Comparison of ENCODE assay signal across 8 cellular contexts in genomic region chr19:39480337-39481228, GRCh38.
DNase-seq lines count a peak whose midpoint lies in the region; ATAC-seq and TF ChIP-seq lines count a peak whose summit lies in the region.

TSS of gene TIMM50 (plus strand) at chr19:39480838. CDS start at chr19:39480854, 16 bp downstream.

- peak; percentile 81 for DNase-seq in GM04504 (ENCODE audit: low read depth)
- peak; percentile 87 for DNase-seq in NCI-H1092 treated with DMSO at 0.1 percent for 48 hours (lab: John Stamatoyannopoulos, UW)
- DNase-seq in activated naive CD4-positive, alpha-beta T cell treated with anti-CD3 and anti-CD28 coated beads, Interleukin-2, amount 50 U/mL, for 16 hours = peak; percentile 99
- peak; percentile 91 for DNase-seq in germinal center (ENCODE audit: low spot score)
- peak in 55 of 56 donors; percentile 71 to 98 (median 92) for DNase-seq in nucleus accumbens (lab: John Stamatoyannopoulos, UW)
- DNase-seq in superior temporal gyrus (ENCODE audit: extremely low spot score) = peak; percentile 96

- ATAC-seq in HG02588 (IDR thresholded peaks at IDR 0.05; ENCODE audit: unreplicated experiment) = peak; percentile 81
- ATAC-seq in SK-N-SH treated with all-trans-retinoic acid at 6 μM for 48 hours = peak; percentile 98

TF ChIP-seq in SK-N-SH treated with all-trans-retinoic acid at 6 μM for 48 hours, 23 proteins besides CTCF, POLR2A, EP300 and RAD21:
- TF ChIP-seq SNAI2 (CRISPR knock-in tag; IDR thresholded peaks at IDR 0.05) = no peak
- no peak for TF ChIP-seq ZNF70 (CRISPR knock-in tag; IDR thresholded peaks at IDR 0.05)
- no peak for TF ChIP-seq ARNTL (CRISPR knock-in tag; IDR thresholded peaks at IDR 0.05; ENCODE audit: borderline replicate concordance, low read depth)
- TF ChIP-seq ZC3H10 (CRISPR knock-in tag; IDR thresholded peaks at IDR 0.05) = no peak
- no peak for TF ChIP-seq TCF4 (CRISPR knock-in tag; IDR thresholded peaks at IDR 0.05; ENCODE audit: borderline replicate concordance)
- TF ChIP-seq CSDC2 (CRISPR knock-in tag; IDR thresholded peaks at IDR 0.05) = no peak
- TF ChIP-seq GLIS3 (CRISPR knock-in tag; IDR thresholded peaks at IDR 0.05) = no peak
- TF ChIP-seq CREB5 (CRISPR knock-in tag; IDR thresholded peaks at IDR 0.05; ENCODE audit: low read depth) = no peak
- TF ChIP-seq CSRNP3 (CRISPR knock-in tag; IDR thresholded peaks at IDR 0.05) = no peak
- no peak for TF ChIP-seq POU6F1 (CRISPR knock-in tag; IDR thresholded peaks at IDR 0.05; ENCODE audit: borderline replicate concordance, low read depth)
- TF ChIP-seq TSHZ2 (CRISPR knock-in tag; IDR thresholded peaks at IDR 0.05) = no peak

Comparison
In these comparisons a context has a peak if more than half of its experiments do, and no peak if none do; other contexts are left out.
1. Peak in every context shown above with its lines: DNase-seq and ATAC-seq.